Comparison of ENCODE assay signal across 21 cellular contexts in the genomic region with DNA sequence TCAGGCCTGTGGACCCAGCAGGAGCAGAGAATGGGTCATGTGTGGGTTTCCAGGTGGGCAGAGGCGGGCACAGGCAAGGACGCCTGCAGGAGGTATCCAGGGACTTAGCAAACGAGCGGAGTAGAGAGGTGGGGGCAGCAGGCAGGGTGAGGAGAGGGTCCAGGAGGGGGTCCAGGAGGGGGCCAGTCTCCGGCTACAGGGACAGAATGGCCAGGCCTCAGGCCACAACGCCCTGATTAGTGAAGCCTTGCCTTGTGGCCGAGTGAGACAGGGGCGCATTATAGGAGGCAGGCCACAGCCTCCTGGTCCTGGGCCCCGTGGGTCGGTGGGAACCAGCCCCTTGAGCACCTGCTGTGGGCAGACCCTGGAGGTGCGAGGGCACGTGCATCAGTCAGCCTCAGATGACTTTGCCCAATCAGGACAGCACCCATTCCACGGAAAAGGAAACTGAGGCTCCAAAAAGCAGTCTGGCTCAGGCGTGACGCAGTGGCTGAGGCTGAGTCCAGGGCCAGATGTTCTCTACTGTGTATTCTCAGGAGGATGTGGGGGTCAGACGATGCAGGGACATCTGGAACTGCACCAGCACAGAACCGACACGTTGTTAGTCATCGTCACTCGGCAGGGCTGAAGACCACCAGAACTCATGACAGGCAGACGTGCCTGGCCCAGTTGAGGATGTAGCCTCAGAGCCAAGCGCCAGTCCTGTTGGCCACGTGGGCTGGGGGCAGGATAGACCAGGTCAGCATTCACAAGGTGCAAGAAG.
DNase-seq lines count a peak whose midpoint lies in the region; ATAC-seq and TF ChIP-seq lines count a peak whose summit lies in the region.
"Had no signal": no experiment of that assay in that cellular context is flagged by ENCODE, and none has a peak within 500 bp of the region (broad histone marks: within the 10 kb centered on the region; RNA-seq: fewer than 3 reads in every experiment).

No MANE protein-coding gene starts in this region.

- peak overlapping the region; percentile 89 for H2AK5ac ChIP-seq in neuronal stem cell (ENCODE audit: low read depth, low read length)

- ATAC-seq in natural killer cell treated with Interleukin-12 subunit alpha and Interleukin-12 subunit beta and Interleukin-15 and Interleukin-18, amount 100 ng/mL, for 72 hours = peak; percentile 34 to 45
- ATAC-seq in natural killer cell = no peak
- ATAC-seq in left cardiac atrium = no peak
- no peak for ATAC-seq in HG03571 (IDR thresholded peaks at IDR 0.05; ENCODE audit: unreplicated experiment)
- ATAC-seq in activated T-cell treated with anti-CD3 and anti-CD28 coated beads, Interleukin-2, amount 50 U/mL, for 72 hours (replicated peaks in 1 of 2) = no peak
- no peak for ATAC-seq in stimulated activated naive CD8-positive, alpha-beta T cell treated with anti-CD3 and anti-CD28 coated beads, Interleukin-15, Interleukin-2, amounts not matched to agents 100 U/mL and 50 U/mL, for 24 hours
- ATAC-seq: HCT116 had no signal

- no peak overlapping the region for H3K4me2 ChIP-seq in neuronal stem cell (ENCODE audit: insufficient read depth, low read length, poor library complexity, severe bottlenecking)

- H3K27me3 ChIP-seq in neuronal stem cell (ENCODE audit: control insufficient read depth in 3 of 3, insufficient read depth in 3 of 3, low read depth in 1 of 3, low read length in 3 of 3) = peaks cover 0 to 3% (median under 1%) of the 10 kb centered on the region in 3 experiments

- TF ChIP-seq CTCF in natural killer cell (IDR thresholded peaks at IDR 0.05) = no peak

- H3K9ac ChIP-seq in neuronal stem cell (ENCODE audit: low read depth, low read length, poor library complexity) = no peak overlapping the region

- H3K14ac ChIP-seq in neuronal stem cell (ENCODE audit: low read length) = peak overlapping the region; percentile 3

- H2BK120ac ChIP-seq in neuronal stem cell (ENCODE audit: low read depth, low read length) = no peak overlapping the region

- H3K4me1 ChIP-seq in neuronal stem cell (ENCODE audit: control insufficient read depth in 2 of 2, insufficient read depth in 1 of 2, low read depth in 1 of 2, low read length in 2 of 2) = peaks cover 4 to 17% of the 10 kb centered on the region in 2 donors

- no peak overlapping the region for H3K4me3 Mint-ChIP-seq in natural killer cell treated with Interleukin-12 subunit alpha and Interleukin-12 subunit beta and Interleukin-15 and Interleukin-18, amount 100 ng/mL, for 72 hours
- no peak overlapping the region for H3K4me3 Mint-ChIP-seq in natural killer cell
- H3K4me3 Mint-ChIP-seq in activated T-cell treated with anti-CD3 and anti-CD28 coated beads, Interleukin-2, amount 50 U/mL, for 72 hours = no peak overlapping the region
- H3K4me3 Mint-ChIP-seq: CD14-positive monocyte had no signal

- no peak for DNase-seq in natural killer cell treated with Interleukin-12 subunit alpha and Interleukin-12 subunit beta and Interleukin-15 and Interleukin-18, amount 100 ng/mL, for 72 hours (ENCODE audit: low spot score)
- DNase-seq in natural killer cell = no peak
- DNase-seq in left cardiac atrium = peak; percentile 15
- no peak for DNase-seq in neuronal stem cell (ENCODE audit: low spot score)
- DNase-seq in activated T-cell treated with anti-CD3 and anti-CD28 coated beads, Interleukin-2, amount 50 U/mL, for 72 hours = no peak
- DNase-seq in stimulated activated naive CD8-positive, alpha-beta T cell treated with anti-CD3 and anti-CD28 coated beads, Interleukin-15, Interleukin-2, amounts not matched to agents 100 U/mL and 50 U/mL, for 24 hours = no peak
- no peak for DNase-seq in iPS-NIHi11 (ENCODE audit: low spot score)
- DNase-seq: 8988T; AML-193; GOT3; NCI-H1105; NCI-H146; NCI-H2029; NCI-H345; NCI-H524; NCI-H774; NK-92 treated with Interleukin-12 subunit alpha and Interleukin-12 subunit beta, amount 100 ng/mL, for 24 hours had no signal

- peaks cover 4 to 5% of the 10 kb centered on the region in 2 donors for H3K27me3 Mint-ChIP-seq in natural killer cell treated with Interleukin-12 subunit alpha and Interleukin-12 subunit beta and Interleukin-15 and Interleukin-18, amount 100 ng/mL, for 72 hours
- H3K27me3 Mint-ChIP-seq in natural killer cell (ENCODE audit: low read depth in 2 of 2) = peaks cover 5 to 6% of the 10 kb centered on the region in 2 donors
- no peaks in the 10 kb centered on the region for H3K27me3 Mint-ChIP-seq in activated T-cell treated with anti-CD3 and anti-CD28 coated beads, Interleukin-2, amount 50 U/mL, for 72 hours (ENCODE audit: low read depth)

- peak overlapping the region; percentile 75 for H3K23ac ChIP-seq in neuronal stem cell (ENCODE audit: low read depth, low read length, poor library complexity)

- H3K18ac ChIP-seq in neuronal stem cell (ENCODE audit: low read length) = peak overlapping the region; percentile 85

- H3K27ac Mint-ChIP-seq in natural killer cell treated with Interleukin-12 subunit alpha and Interleukin-12 subunit beta and Interleukin-15 and Interleukin-18, amount 100 ng/mL, for 72 hours = no peak overlapping the region
- H3K27ac Mint-ChIP-seq in natural killer cell = no peak overlapping the region
- H3K27ac Mint-ChIP-seq in activated T-cell treated with anti-CD3 and anti-CD28 coated beads, Interleukin-2, amount 50 U/mL, for 72 hours = no peak overlapping the region
- H3K27ac Mint-ChIP-seq: CD14-positive monocyte, IgD-negative memory B cell had no signal

- no peak overlapping the region for H3K27ac ChIP-seq in neuronal stem cell (replicated peaks; ENCODE audit: low read length)

- H3K4me3 ChIP-seq in neuronal stem cell (ENCODE audit: low read length in 2 of 2) = peak overlapping the region in 1 of 2 donors; percentile 39

- WGBS in neuronal stem cell (ENCODE audit: extremely low coverage in 2 of 2, insufficient read length in 2 of 2, insufficient replicate concordance in 1 of 2), 2 donors = no CpG with 5 or more reads among the region's 23 CpGs

- H3K4ac ChIP-seq in neuronal stem cell (ENCODE audit: low read length) = no peak overlapping the region

- no peak overlapping the region for H2BK12ac ChIP-seq in neuronal stem cell (ENCODE audit: low read length)

- H2AFZ ChIP-seq in neuronal stem cell (ENCODE audit: low read length) = no peak overlapping the region

- H3K36me3 Mint-ChIP-seq in natural killer cell treated with Interleukin-12 subunit alpha and Interleukin-12 subunit beta and Interleukin-15 and Interleukin-18, amount 100 ng/mL, for 72 hours = no peaks in the 10 kb centered on the region
- no peaks in the 10 kb centered on the region for H3K36me3 Mint-ChIP-seq in natural killer cell
- no peaks in the 10 kb centered on the region for H3K36me3 Mint-ChIP-seq in activated T-cell treated with anti-CD3 and anti-CD28 coated beads, Interleukin-2, amount 50 U/mL, for 72 hours (ENCODE audit: insufficient read depth in 2 of 2)
- H3K36me3 Mint-ChIP-seq: CD14-positive monocyte, IgD-negative memory B cell had no signal

- no peaks in the 10 kb centered on the region for H3K4me1 Mint-ChIP-seq in natural killer cell treated with Interleukin-12 subunit alpha and Interleukin-12 subunit beta and Interleukin-15 and Interleukin-18, amount 100 ng/mL, for 72 hours (ENCODE audit: low read depth in 2 of 2)
- H3K4me1 Mint-ChIP-seq in natural killer cell = no peaks in the 10 kb centered on the region
- peaks cover 7% of the 10 kb centered on the region for H3K4me1 Mint-ChIP-seq in activated T-cell treated with anti-CD3 and anti-CD28 coated beads, Interleukin-2, amount 50 U/mL, for 72 hours (ENCODE audit: low read depth)
- H3K4me1 Mint-ChIP-seq: CD14-positive monocyte had no signal

- H3K79me1 ChIP-seq in neuronal stem cell (ENCODE audit: low read depth, low read length) = no peaks in the 10 kb centered on the region

- no peaks in the 10 kb centered on the region for H3K9me3 Mint-ChIP-seq in natural killer cell treated with Interleukin-12 subunit alpha and Interleukin-12 subunit beta and Interleukin-15 and Interleukin-18, amount 100 ng/mL, for 72 hours
- no peaks in the 10 kb centered on the region for H3K9me3 Mint-ChIP-seq in natural killer cell
- H3K9me3 Mint-ChIP-seq in activated T-cell treated with anti-CD3 and anti-CD28 coated beads, Interleukin-2, amount 50 U/mL, for 72 hours = no peaks in the 10 kb centered on the region
- H3K9me3 Mint-ChIP-seq: CD14-positive monocyte, IgD-negative memory B cell had no signal

- H3K9me3 ChIP-seq in neuronal stem cell (replicated peaks in 1 of 2; ENCODE audit: control insufficient read depth in 2 of 2, insufficient read depth in 1 of 2, low read depth in 1 of 2, low read length in 2 of 2) = no peaks in the 10 kb centered on the region

- H4K8ac ChIP-seq in neuronal stem cell (ENCODE audit: low read depth, low read length) = no peak overlapping the region

- no peak overlapping the region for H4K91ac ChIP-seq in neuronal stem cell (ENCODE audit: low read depth, low read length, poor library complexity)

- no peaks in the 10 kb centered on the region for H3K36me3 ChIP-seq in neuronal stem cell (replicated peaks in 1 of 2; ENCODE audit: control insufficient read depth in 2 of 2, insufficient read depth in 2 of 2, low read length in 2 of 2)

- H2BK5ac ChIP-seq in neuronal stem cell (ENCODE audit: low read length) = peak overlapping the region; percentile 71

- H2BK15ac ChIP-seq in neuronal stem cell (ENCODE audit: low read length) = peak overlapping the region; percentile 64

- intact Hi-C loops in natural killer cell (cut with micrococcal nuclease) (no loop called here), left cardiac atrium (cut with DNase I) (no loop called here)

Comparison
In these comparisons a context has a peak if more than half of its experiments do, and no peak if none do; other contexts are left out.
1. ATAC-seq: peak in natural killer cell treated with Interleukin-12 subunit alpha and Interleukin-12 subunit beta and Interleukin-15 and Interleukin-18, amount 100 ng/mL, for 72 hours (2 of 2); none in natural killer cell (0 of 3), left cardiac atrium (0 of 2), HG03571 (single experiment), activated T-cell treated with anti-CD3 and anti-CD28 coated beads, Interleukin-2, amount 50 U/mL, for 72 hours (0 of 2) and stimulated activated naive CD8-positive, alpha-beta T cell treated with anti-CD3 and anti-CD28 coated beads, Interleukin-15, Interleukin-2, amounts not matched to agents 100 U/mL and 50 U/mL, for 24 hours (single experiment).